Comparison of ENCODE assay signal across 24 cellular contexts in genomic region chr9:132543251-132543650, GRCh38. TPM values are rescaled to one million over a fixed set of nuclear protein-coding genes. Genes with fewer than 3 reads are reported as not detected.
DNase-seq lines count a peak whose midpoint lies in the region; FAIRE-seq and TF ChIP-seq lines count a peak whose summit lies in the region.
"Had no signal": no experiment of that assay in that cellular context is flagged by ENCODE, and none has a peak within 500 bp of the region (broad histone marks: within the 10 kb centered on the region; RNA-seq: fewer than 3 reads in every experiment).

No MANE protein-coding gene starts in this region.

- H3K27ac ChIP-seq in H1 (ENCODE audit: low read depth, low read length) (no peak overlapping the region), neural progenitor cell (no peak overlapping the region)
- H3K27ac ChIP-seq: A549; BLaER1 treated with 17β-estradiol and CSF1 and Interleukin-3, amounts not matched to agents 10 nM and 100 nM; GM23248 had no signal

- peaks cover 10% of the 10 kb centered on the region for H3K27me3 Mint-ChIP-seq in neural progenitor cell (ENCODE audit: insufficient read depth, low read depth)

- H2AFZ ChIP-seq in H1 (ENCODE audit: low read length) (no peak overlapping the region), neural progenitor cell (replicated peaks) (no peak overlapping the region)
- H2AFZ ChIP-seq: GM23248 had no signal

- no peak overlapping the region for H3K4me3 Mint-ChIP-seq in neural progenitor cell
- H3K4me3 Mint-ChIP-seq: CD14-positive monocyte; CD4-positive, alpha-beta T cell; CD8-positive, alpha-beta memory T cell; H9 had no signal

- H2BK20ac ChIP-seq in H1 (ENCODE audit: low read length): no peak overlapping the region

- H4K91ac ChIP-seq in H1 (replicated peaks; ENCODE audit: insufficient read length, low read length): peak overlapping the region; percentile 13

- H3K56ac ChIP-seq in H1 (replicated peaks; ENCODE audit: insufficient read length, low read depth, low read length): no peak overlapping the region

- H3K9me3 ChIP-seq in H1 (ENCODE audit: insufficient read depth in 2 of 2, low read depth in 1 of 2, low read length in 1 of 2) (no peaks in the 10 kb centered on the region), neural progenitor cell (ENCODE audit: low read depth) (no peaks in the 10 kb centered on the region)
- H3K9me3 ChIP-seq: A549; BE2C; BLaER1 treated with 17β-estradiol and CSF1 and Interleukin-3, amounts not matched to agents 10 nM and 100 nM had no signal

- H3K14ac ChIP-seq in H1 (ENCODE audit: insufficient read length): no peak overlapping the region

- no peaks in the 10 kb centered on the region for H3K79me2 ChIP-seq in H1 (ENCODE audit: control insufficient read depth in 1 of 2, insufficient read depth in 2 of 2, low read length in 2 of 2)
- no peaks in the 10 kb centered on the region for H3K79me2 ChIP-seq in neural progenitor cell (ENCODE audit: low read depth)

- H3K27ac Mint-ChIP-seq in neural progenitor cell: peak overlapping the region; percentile 95
- H3K27ac Mint-ChIP-seq: CD14-positive monocyte; CD4-positive, alpha-beta T cell; CD8-positive, alpha-beta memory T cell had no signal

- H3K4me1 ChIP-seq in H1 (replicated peaks in 1 of 4; ENCODE audit: control insufficient read depth in 3 of 4, insufficient read depth in 4 of 4, low read length in 3 of 4): peaks cover 0 to 7% (median 5%) of the 10 kb centered on the region in 4 experiments; a peak in 5 of 7 replicates
- H3K4me1 ChIP-seq in neural progenitor cell: peaks cover 43% of the 10 kb centered on the region

- H3K36me3 ChIP-seq in H1 (ENCODE audit: control insufficient read depth in 2 of 4, insufficient read depth in 4 of 4, low read length in 3 of 4) (no peaks in the 10 kb centered on the region), neural progenitor cell (no peaks in the 10 kb centered on the region)
- H3K36me3 ChIP-seq: BE2C; BLaER1 treated with 17β-estradiol and CSF1 and Interleukin-3, amounts not matched to agents 10 nM and 100 nM had no signal

- no peak for TF ChIP-seq POLR2A in H1 (IDR thresholded peaks at IDR 0.05; ENCODE audit: control extremely low read depth in 1 of 2, low read depth in 2 of 2, low read length in 2 of 2)

- 0 out of 2 replicates have a peak overlapping the region, but pooled peaks have one; percentile 77 for H2BK15ac ChIP-seq in H1 (ENCODE audit: low read length)

- no peak overlapping the region for H2AK5ac ChIP-seq in H1 (ENCODE audit: low read depth, low read length)

- no peak overlapping the region for H3K4ac ChIP-seq in H1 (replicated peaks; ENCODE audit: insufficient read length, low read depth, low read length)

- no peak for TF ChIP-seq EP300 in H1 (IDR thresholded peaks at IDR 0.05; ENCODE audit: borderline replicate concordance in 1 of 2, low read depth in 2 of 2, low read length in 2 of 2)

- no peaks in the 10 kb centered on the region for H3K79me1 ChIP-seq in H1 (ENCODE audit: low read depth, low read length)

- CTCF ChIA-PET in H1 (lab: Charles Lee; ENCODE audit: partially characterized antibody): interaction anchor here (0.9 to 1.9 kb wide), 2 partner anchors 11 to 131 kb away, joined by 3 to 6 read pairs; no protein-coding TSS in a partner anchor

- peaks cover 4% of the 10 kb centered on the region; the same call in 1 of the 2 replicates for H3K23me2 ChIP-seq in H1 (ENCODE audit: low read depth, low read length)

- no peak overlapping the region for H3K4me3 ChIP-seq in H1 (ENCODE audit: extremely low read depth in 1 of 4, insufficient read depth in 2 of 4, low read depth in 3 of 4, low read length in 4 of 4)
- no peak overlapping the region for H3K4me3 ChIP-seq in neural progenitor cell
- H3K4me3 ChIP-seq: A549; BLaER1 treated with 17β-estradiol and CSF1 and Interleukin-3, amounts not matched to agents 10 nM and 100 nM; GM12878; GM23248 had no signal

- no peak overlapping the region for H2BK5ac ChIP-seq in H1 (ENCODE audit: low read depth, low read length)

- H2BK12ac ChIP-seq in H1 (ENCODE audit: low read depth, low read length): no peak overlapping the region

- H4K5ac ChIP-seq in H1 (ENCODE audit: insufficient read length, low read depth, low read length): no peak overlapping the region

- intact Hi-C loops in posterior vena cava (cut with DNase I): no loop called here

- DNase-seq in H1 (ENCODE audit: low read depth in 1 of 2, low spot score in 2 of 2) (no peak), neural progenitor cell (ENCODE audit: low spot score) (no peak), posterior vena cava (ENCODE audit: low spot score) (peak; percentile 76), DMS114 treated with DMSO at 0.1 percent for 48 hours (lab: John Stamatoyannopoulos, UW; ENCODE audit: unreplicated experiment) (no peak), DMS79 treated with DMSO at 0.1 percent for 48 hours (lab: John Stamatoyannopoulos, UW) (no peak), EL (no peak)
- DNase-seq: 8988T; ACHN; AML-193; BE2C; CD4-positive, alpha-beta T cell; CD8-positive, alpha-beta memory T cell; DMS 273 treated with DMSO at 0.1 percent for 48 hours; DND-41; GDM1; GM23248 had no signal

- H3K36me3 Mint-ChIP-seq in neural progenitor cell: peaks cover 2% of the 10 kb centered on the region
- H3K36me3 Mint-ChIP-seq: CD14-positive monocyte; CD8-positive, alpha-beta memory T cell had no signal

- no peak for TF ChIP-seq CTCF in H1 (IDR thresholded peaks at IDR 0.05; ENCODE audit: control extremely low read depth in 1 of 3, insufficient read depth in 1 of 3, low read depth in 1 of 3, low read length in 3 of 3)
- TF ChIP-seq CTCF in neural progenitor cell (IDR thresholded peaks at IDR 0.05): no peak

- 89% methylated on average over 4 of the region's 4 CpGs; no CpG with 5 or more reads in 1 of the 2 experiments for WGBS in H1 (ENCODE audit: extremely low coverage in 1 of 2, insufficient coverage in 1 of 2, insufficient read length in 1 of 2, insufficient replicate concordance in 2 of 2, low coverage in 1 of 2, low lambda C conversion rate in 2 of 2, missing lambda C conversion rate in 1 of 2), 2 experiments

- no peak overlapping the region for H3K18ac ChIP-seq in H1 (ENCODE audit: extremely low read depth, low read length)

- H4K8ac ChIP-seq in H1 (ENCODE audit: extremely low read depth, insufficient read depth, low read length): no peak overlapping the region

- POLR2A ChIA-PET in H1 (lab: Charles Lee; ENCODE audit: partially characterized antibody): no interaction called here

- H3F3A ChIP-seq in neural progenitor cell (ENCODE audit: low read depth): peaks cover 21% of the 10 kb centered on the region

- TF ChIP-seq RAD21 in H1 (IDR thresholded peaks at IDR 0.05 in 1 of 2, conservative IDR thresholded peaks at IDR 0.05 in 1 of 2; ENCODE audit: low read depth in 2 of 2, low read length in 2 of 2): no peak

- H3K9ac ChIP-seq in H1 (replicated peaks in 1 of 4; ENCODE audit: extremely low read depth in 1 of 4, low read depth in 3 of 4, low read length in 3 of 4) (no peak overlapping the region), neural progenitor cell (no peak overlapping the region)
- H3K9ac ChIP-seq: BLaER1 treated with 17β-estradiol and CSF1 and Interleukin-3, amounts not matched to agents 10 nM and 100 nM; GM23248 had no signal

- H3K4me1 Mint-ChIP-seq in neural progenitor cell: peaks cover 53% of the 10 kb centered on the region
- H3K4me1 Mint-ChIP-seq: CD8-positive, alpha-beta memory T cell had no signal

- H2BK120ac ChIP-seq in H1 (replicated peaks; ENCODE audit: low read depth, low read length): no peak overlapping the region

- FAIRE-seq in H1 (lab: Jason Lieb, UNC): no peak
- FAIRE-seq: A549, D721Med, GM12878, GM19239 had no signal

- H3K4me2 ChIP-seq in H1 (ENCODE audit: insufficient read depth in 1 of 2, low read depth in 2 of 2, low read length in 2 of 2): no peak overlapping the region
- no peak overlapping the region for H3K4me2 ChIP-seq in neural progenitor cell
- H3K4me2 ChIP-seq: A549; BLaER1 treated with 17β-estradiol and CSF1 and Interleukin-3, amounts not matched to agents 10 nM and 100 nM had no signal

- H3K23ac ChIP-seq in H1 (ENCODE audit: insufficient read length): no peak overlapping the region

- H4K20me1 ChIP-seq in H1 (replicated peaks in 1 of 2; ENCODE audit: control insufficient read depth in 1 of 2, insufficient read depth in 2 of 2, low read length in 2 of 2) (no peaks in the 10 kb centered on the region), neural progenitor cell (ENCODE audit: low read depth) (no peaks in the 10 kb centered on the region)

- no peaks in the 10 kb centered on the region for H3K9me3 Mint-ChIP-seq in neural progenitor cell
- H3K9me3 Mint-ChIP-seq: CD4-positive, alpha-beta T cell; CD8-positive, alpha-beta memory T cell; H9 had no signal

- H3K27me3 ChIP-seq in H1 (replicated peaks in 1 of 4; ENCODE audit: control insufficient read depth in 3 of 4, extremely low read depth in 1 of 4, insufficient read depth in 3 of 4, low read length in 3 of 4) (no peaks in the 10 kb centered on the region; a peak in 1 of 7 replicates), neural progenitor cell (no peaks in the 10 kb centered on the region)
- H3K27me3 ChIP-seq: BE2C; BLaER1 treated with 17β-estradiol and CSF1 and Interleukin-3, amounts not matched to agents 10 nM and 100 nM had no signal

TF ChIP-seq in H1, 55 proteins besides CTCF, POLR2A, EP300 and RAD21 (continues in another document):
- TF ChIP-seq MAX (IDR thresholded peaks at IDR 0.05): no peak
- no peak for TF ChIP-seq EGR1 (IDR thresholded peaks at IDR 0.05; ENCODE audit: borderline replicate concordance, low read depth, low read length)
- TF ChIP-seq SP2 (IDR thresholded peaks at IDR 0.05; ENCODE audit: low read length): no peak
- TF ChIP-seq RNF2 (IDR thresholded peaks at IDR 0.05; ENCODE audit: borderline replicate concordance, low read depth, low read length, missing control alignments, poor library complexity, severe bottlenecking): no peak
- TF ChIP-seq SIX5 (IDR thresholded peaks at IDR 0.05; ENCODE audit: low read depth, low read length): no peak
- TF ChIP-seq POLR2AphosphoS5 (IDR thresholded peaks at IDR 0.05; ENCODE audit: low read depth, low read length): no peak
- TF ChIP-seq HDAC2 (IDR thresholded peaks at IDR 0.05; ENCODE audit: borderline replicate concordance in 1 of 2, low read depth in 2 of 2, low read length in 2 of 2): no peak

RNA-seq across cellular contexts. Expression of gene BARHL1, which starts 39.2 kb away (rescaled TPM):
- not detected in 2 replicates for total RNA-seq in H1 (2021; fragmentation: NEBNext Ultra II Directional; extraction: Animal tissue kit (Norgen Biotek cat#: 25700))
- 0.06 TPM in 1 of 2 replicates, not detected in the other for polyA plus RNA-seq in H1 (2011; rRNA removed)
- polyA plus RNA-seq in H1 (2011; cell fraction: cytosol; rRNA removed): 0.03 TPM
- 0.14 TPM for polyA plus RNA-seq in H1 (2011; cell fraction: nucleus; rRNA removed)
- not detected in 4 replicates for polyA plus RNA-seq in H1 (2012, experiment 1 of 2)
- polyA plus RNA-seq in H1 (2012, experiment 2 of 2): not detected
- not detected for polyA plus RNA-seq in H1 (2013, experiment 1 of 2)
- polyA plus RNA-seq in H1 (2013, experiment 2 of 2): not detected
- polyA minus RNA-seq in H1 (2011; rRNA and poly(A)+ RNA removed): not detected in 2 replicates
- polyA minus RNA-seq in H1 (2011; cell fraction: cytosol; rRNA and poly(A)+ RNA removed): not detected
- not detected for polyA minus RNA-seq in H1 (2011; cell fraction: nucleus; rRNA and poly(A)+ RNA removed)
- total RNA-seq in neural progenitor cell (ENCODE audit: low replicate concordance) (1.0 and 3.1 TPM in 2 replicates), posterior vena cava (not detected)
- total RNA-seq: CD4-positive, alpha-beta T cell; CD8-positive, alpha-beta memory T cell; GM12878; GM23248; H4; H9 had no signal
- polyA plus RNA-seq: A549; CD14-positive monocyte; CD8-positive, alpha-beta memory T cell; GM12878; GM23248 had no signal
